In the genomic region with DNA sequence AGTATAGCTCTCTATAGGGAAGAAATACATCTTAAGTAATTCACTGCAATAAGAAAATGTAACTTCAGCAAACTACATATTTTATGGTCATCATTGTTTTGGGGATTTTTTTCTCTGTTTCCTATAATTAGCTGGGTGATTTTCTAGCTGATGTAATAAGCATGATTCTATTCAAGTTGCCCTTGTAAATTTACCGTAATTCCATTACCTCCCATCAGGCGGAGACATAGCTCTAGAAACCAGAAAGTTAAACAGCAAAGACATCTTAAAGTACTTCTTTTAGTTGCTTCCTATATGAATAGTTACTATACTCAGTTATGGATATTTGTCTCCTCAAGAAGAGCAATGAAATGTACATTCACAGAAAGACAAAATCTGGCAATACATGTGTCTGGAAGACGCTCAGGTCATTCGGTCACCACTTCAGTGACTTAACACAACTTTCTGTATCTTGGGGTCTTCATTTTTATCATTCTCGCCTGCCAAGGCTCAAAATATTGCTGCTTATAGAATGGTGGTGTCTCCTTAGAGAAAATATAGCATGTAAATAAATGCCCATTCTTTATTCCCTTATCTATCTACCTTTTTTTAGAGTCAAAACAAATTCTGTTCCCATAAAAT, we compare ENCODE assay signal across 9 cellular contexts.
DNase-seq lines count a peak whose midpoint lies in the region; ATAC-seq and TF ChIP-seq lines count a peak whose summit lies in the region.
"Had no signal": no experiment of that assay in that cellular context is flagged by ENCODE, and none has a peak within 500 bp of the region (broad histone marks: within the 10 kb centered on the region; RNA-seq: fewer than 3 reads in every experiment).

No MANE protein-coding gene starts in this region.

- in situ Hi-C loops in brain microvascular endothelial cell (cut with HindIII; ENCODE audit: low pct_ligation_motif_present, low sequenced_read_pairs): no loop called here

- no peak overlapping the region for H3K27ac Mint-ChIP-seq in neural crest cell (ENCODE audit: unreplicated experiment)
- H3K27ac Mint-ChIP-seq in CD4-positive, alpha-beta T cell: no peak overlapping the region

- H3K36me3 ChIP-seq in brain microvascular endothelial cell (replicated peaks): no peaks in the 10 kb centered on the region

- H3K27me3 ChIP-seq in brain microvascular endothelial cell (replicated peaks): no peaks in the 10 kb centered on the region
- no peaks in the 10 kb centered on the region for H3K27me3 ChIP-seq in CD4-positive, alpha-beta T cell (ENCODE audit: control insufficient read depth, insufficient read depth, low read length)

- intact Hi-C loops in CD4-positive, alpha-beta T cell (cut with DNase I, micrococcal nuclease): no loop called here

- POLR2A ChIA-PET in CD4-positive, alpha-beta T cell (lab: Charles Lee): no interaction called here

- H3K4me1 Mint-ChIP-seq in neural crest cell: no peaks in the 10 kb centered on the region
- H3K4me1 Mint-ChIP-seq in CD4-positive, alpha-beta T cell (ENCODE audit: low read depth): no peaks in the 10 kb centered on the region

- DNase-seq in A172 (ENCODE audit: low spot score): peak; percentile 19
- DNase-seq in NCI-H1436 treated with DMSO at 0.1 percent for 48 hours (lab: John Stamatoyannopoulos, UW): peak; percentile 15
- peak; percentile 79 for DNase-seq in brain microvascular endothelial cell
- DNase-seq in neural crest cell (ENCODE audit: low read depth, low spot score): peak; percentile 20
- no peak for DNase-seq in ecto neural progenitor cell (ENCODE audit: low spot score)
- DNase-seq in CD4-positive, alpha-beta T cell: no peak

- CTCF ChIA-PET in CD4-positive, alpha-beta T cell (lab: Charles Lee): no interaction called here

- H3K27ac ChIP-seq in brain microvascular endothelial cell: no peak overlapping the region
- no peak overlapping the region for H3K27ac ChIP-seq in CD4-positive, alpha-beta T cell (ENCODE audit: low read depth, low read length)

- no peaks in the 10 kb centered on the region for H3K36me3 Mint-ChIP-seq in neural crest cell (ENCODE audit: low read depth)
- H3K36me3 Mint-ChIP-seq in CD4-positive, alpha-beta T cell (ENCODE audit: low read depth): no peaks in the 10 kb centered on the region

- peak; percentile 84 for ATAC-seq in HG02798 (IDR thresholded peaks at IDR 0.05; ENCODE audit: poor library complexity, unreplicated experiment)
- no peak for ATAC-seq in CD4-positive, alpha-beta T cell (ENCODE audit: poor library complexity)
- ATAC-seq: mucosa of descending colon had no signal

- H3K27me3 Mint-ChIP-seq in neural crest cell (ENCODE audit: low read depth): no peaks in the 10 kb centered on the region
- no peaks in the 10 kb centered on the region for H3K27me3 Mint-ChIP-seq in CD4-positive, alpha-beta T cell

- H3K4me3 ChIP-seq in brain microvascular endothelial cell (ENCODE audit: low read depth, low read length): no peak overlapping the region
- H3K4me3 ChIP-seq: mucosa of descending colon had no signal

- no peaks in the 10 kb centered on the region for H3K9me3 Mint-ChIP-seq in neural crest cell
- H3K9me3 Mint-ChIP-seq in CD4-positive, alpha-beta T cell: no peaks in the 10 kb centered on the region

- H3K9me3 ChIP-seq in CD4-positive, alpha-beta T cell (ENCODE audit: control insufficient read depth, low read length): no peaks in the 10 kb centered on the region
- H3K9me3 ChIP-seq: mucosa of descending colon had no signal

- TF ChIP-seq CTCF in GM12873 (IDR thresholded peaks at IDR 0.05; ENCODE audit: insufficient read depth, low read depth, low read length, missing control alignments) (peak; percentile 67), brain microvascular endothelial cell (IDR thresholded peaks at IDR 0.05; ENCODE audit: low read depth, low read length, missing control alignments) (peak; percentile 61), neural crest cell (conservative IDR thresholded peaks at IDR 0.05) (peak; percentile 79)
- no peak for TF ChIP-seq CTCF in CD4-positive, alpha-beta T cell (IDR thresholded peaks at IDR 0.05)

- no peak overlapping the region for H3K4me3 Mint-ChIP-seq in neural crest cell
- H3K4me3 Mint-ChIP-seq in CD4-positive, alpha-beta T cell: no peak overlapping the region

Comparison
In these comparisons a context has a peak if more than half of its experiments do, and no peak if none do; other contexts are left out.
1. DNase-seq: peak in A172 (single experiment), NCI-H1436 treated with DMSO at 0.1 percent for 48 hours (single experiment), brain microvascular endothelial cell (single experiment) and neural crest cell (single experiment); none in ecto neural progenitor cell (single experiment) and CD4-positive, alpha-beta T cell (0 of 10).